ENCODE assay signal across 1 cellular context in the genomic region with DNA sequence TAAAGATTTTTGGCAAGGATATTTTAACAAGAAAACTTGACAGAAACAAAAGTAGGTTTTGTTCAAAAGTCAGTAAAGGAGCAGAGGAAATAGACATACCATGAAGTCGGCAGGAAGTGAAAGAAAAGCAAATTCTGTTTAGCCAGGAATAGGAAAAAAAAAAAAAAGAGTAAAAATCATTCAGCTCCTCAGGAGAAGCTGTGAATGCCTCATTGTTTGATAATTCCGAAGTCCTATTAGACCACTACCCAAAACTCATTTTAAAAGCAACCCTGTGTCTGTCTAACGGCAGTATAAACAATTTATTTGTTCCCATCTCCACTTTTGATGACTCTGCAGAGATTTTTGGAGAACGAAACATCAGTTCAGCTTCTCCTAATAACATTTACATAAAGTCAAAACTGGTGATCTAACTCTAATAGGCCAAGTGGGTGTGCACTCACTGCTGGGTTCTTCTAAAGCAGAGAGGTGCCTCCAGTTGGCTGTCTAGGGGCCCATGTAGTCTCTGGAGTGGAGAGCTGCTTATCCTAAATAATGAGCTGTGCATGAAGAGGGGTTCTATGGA.
TF ChIP-seq lines count a peak whose summit lies in the region.

No MANE protein-coding gene starts in this region.

TF ChIP-seq in endothelial cell of umbilical vein, 7 proteins besides CTCF, POLR2A, EP300 and RAD21:
- no peak for TF ChIP-seq EZH2 (IDR thresholded peaks at IDR 0.05; ENCODE audit: borderline replicate concordance, low read depth, low read length, severe bottlenecking)
- no peak for TF ChIP-seq GATA2 (IDR thresholded peaks at IDR 0.05; ENCODE audit: insufficient read depth, insufficient read length, low read depth, low read length)
- TF ChIP-seq FOS (IDR thresholded peaks at IDR 0.05; ENCODE audit: borderline replicate concordance, insufficient read depth, low read length): no peak
- TF ChIP-seq JUN (IDR thresholded peaks at IDR 0.05; ENCODE audit: borderline replicate concordance, insufficient read depth, insufficient read length, low read depth): no peak
- TF ChIP-seq POLR2AphosphoS5 (IDR thresholded peaks at IDR 0.05; ENCODE audit: insufficient read depth, low read depth, low read length): no peak
- no peak for TF ChIP-seq MAX (IDR thresholded peaks at IDR 0.05; ENCODE audit: insufficient read depth, insufficient read length)
- TF ChIP-seq MYC (IDR thresholded peaks at IDR 0.05; ENCODE audit: low read depth, low read length): no peak
TF ChIP-seq in endothelial cell of umbilical vein: peak in this region for 0.
